Comparison of ENCODE assay signal across 14 cellular contexts in genomic region chr9:134570726-134571325, GRCh38.
A peak's percentile ranks its signal among the peaks of the same experiment; 100 is the strongest.
DNase-seq lines count a peak whose midpoint lies in the region; ATAC-seq and TF ChIP-seq lines count a peak whose summit lies in the region.
"Had no signal": no experiment of that assay in that cellular context is flagged by ENCODE, and none has a peak within 500 bp of the region (broad histone marks: within the 10 kb centered on the region; RNA-seq: fewer than 3 reads in every experiment).

No MANE protein-coding gene starts in this region.

- 64 to 71% methylated on average over 18 of the region's 18 CpGs for WGBS in sigmoid colon, 2 donors
- 80% methylated on average over 14 of the region's 18 CpGs for WGBS in SK-N-SH (ENCODE audit: low lambda C conversion rate)

- no peak overlapping the region for H3K9ac ChIP-seq in SK-N-SH

- peaks cover 0 to 7% (median 0%) of the 10 kb centered on the region in 4 donors for H3K9me3 ChIP-seq in Peyer's patch
- H3K9me3 ChIP-seq in right atrium auricular region, result peaks cover 0 to 18% of the 10 kb centered on the region in 2 donors
- peaks cover 0 to 5% (median 1%) of the 10 kb centered on the region in 4 donors for H3K9me3 ChIP-seq in sigmoid colon
- no peaks in the 10 kb centered on the region for H3K9me3 ChIP-seq in SK-N-SH
- H3K9me3 ChIP-seq in MG63, result no peaks in the 10 kb centered on the region

- ATAC-seq in GM21723 (IDR thresholded peaks at IDR 0.05; ENCODE audit: unreplicated experiment), result no peak

- peaks cover 22% of the 10 kb centered on the region for H3F3A ChIP-seq in SK-N-SH (replicated peaks; ENCODE audit: insufficient read depth)

- no peaks in the 10 kb centered on the region for H3K4me1 ChIP-seq in Peyer's patch
- no peaks in the 10 kb centered on the region for H3K4me1 ChIP-seq in right atrium auricular region
- H3K4me1 ChIP-seq in sigmoid colon, result no peaks in the 10 kb centered on the region
- H3K4me1 ChIP-seq in SK-N-SH (ENCODE audit: control insufficient read depth in 1 of 2, insufficient read depth in 2 of 2, low read depth in 1 of 2, low read length in 1 of 2), result no peaks in the 10 kb centered on the region

- H4K20me1 ChIP-seq in SK-N-SH (ENCODE audit: insufficient read depth), result no peaks in the 10 kb centered on the region

- no peak for TF ChIP-seq EP300 in sigmoid colon (IDR thresholded peaks at IDR 0.05)
- TF ChIP-seq EP300 in SK-N-SH (IDR thresholded peaks at IDR 0.05; ENCODE audit: borderline replicate concordance in 1 of 2, low read depth in 1 of 2, low read length in 1 of 2), result no peak

- H3K79me2 ChIP-seq in SK-N-SH (ENCODE audit: insufficient read depth), result no peaks in the 10 kb centered on the region

- CTCF ChIA-PET in SK-N-SH (lab: Yijun Ruan, JAX), result interaction anchor here (0.8 to 1.3 kb wide), 3 partner anchors 12 to 122 kb away, joined by 3 read pairs; no protein-coding TSS in a partner anchor

- POLR2A ChIA-PET in SK-N-SH (lab: Yijun Ruan, JAX), result no interaction called here

- H3K27me3 ChIP-seq in Peyer's patch (no peaks in the 10 kb centered on the region), right atrium auricular region (no peaks in the 10 kb centered on the region), sigmoid colon (no peaks in the 10 kb centered on the region), SK-N-SH (ENCODE audit: insufficient read depth) (no peaks in the 10 kb centered on the region), MG63 (no peaks in the 10 kb centered on the region)

- no peak for TF ChIP-seq RAD21 in SK-N-SH (IDR thresholded peaks at IDR 0.05; ENCODE audit: low read length)

- no peak overlapping the region for H2AFZ ChIP-seq in SK-N-SH (ENCODE audit: low read depth)

- H3K27ac ChIP-seq in Peyer's patch (no peak overlapping the region), right atrium auricular region (no peak overlapping the region), sigmoid colon (no peak overlapping the region), SK-N-SH (ENCODE audit: low read depth in 2 of 2, low read length in 1 of 2) (no peak overlapping the region)
- H3K27ac ChIP-seq: C4-2B had no signal

- H3K4me3 ChIP-seq in Peyer's patch (no peak overlapping the region), right atrium auricular region (no peak overlapping the region), sigmoid colon (no peak overlapping the region), SK-N-SH (ENCODE audit: low read depth in 2 of 2, low read length in 1 of 2) (no peak overlapping the region), MG63 (no peak overlapping the region)

- peak; percentile 2 for DNase-seq in H4 (ENCODE audit: low spot score)
- peak in 2 of 3 donors; percentile 8 to 25 for DNase-seq in Peyer's patch
- DNase-seq in right atrium auricular region (ENCODE audit: low spot score), result peak; percentile 57
- DNase-seq in sigmoid colon, result peak; percentile 36
- DNase-seq in SK-N-SH, result no peak
- no peak for DNase-seq in MG63
- DNase-seq: activated CD4-positive, alpha-beta T cell treated with anti-CD3 and anti-CD28 coated beads, Interleukin-2, amount 50 U/mL, for 48 hours; activated gamma-delta T cell; hippocampal formation; NCI-H187; NCI-H510A; stimulated activated CD4-positive, alpha-beta T cell treated with anti-CD3 and anti-CD28 coated beads, Interleukin-15, amount 100 ng/mL, for 24 hours had no signal

- intact Hi-C loops in sigmoid colon (cut with DNase I), result no loop called here

- no peaks in the 10 kb centered on the region for H3K36me3 ChIP-seq in Peyer's patch
- no peaks in the 10 kb centered on the region for H3K36me3 ChIP-seq in right atrium auricular region
- no peaks in the 10 kb centered on the region for H3K36me3 ChIP-seq in sigmoid colon
- H3K36me3 ChIP-seq in SK-N-SH (replicated peaks in 1 of 2; ENCODE audit: control insufficient read depth in 1 of 2, insufficient read depth in 2 of 2, low read length in 1 of 2), result no peaks in the 10 kb centered on the region
- no peaks in the 10 kb centered on the region for H3K36me3 ChIP-seq in MG63

- TF ChIP-seq CTCF in Peyer's patch (IDR thresholded peaks at IDR 0.05) (no peak), right atrium auricular region (IDR thresholded peaks at IDR 0.05) (no peak), sigmoid colon (IDR thresholded peaks at IDR 0.05) (no peak), SK-N-SH (IDR thresholded peaks at IDR 0.05) (no peak)

- H3K4me2 ChIP-seq in SK-N-SH, result no peak overlapping the region

- no peaks in the 10 kb centered on the region for H3K9me2 ChIP-seq in SK-N-SH

- TF ChIP-seq POLR2A in Peyer's patch (IDR thresholded peaks at IDR 0.05), result no peak
- no peak for TF ChIP-seq POLR2A in sigmoid colon (IDR thresholded peaks at IDR 0.05)

TF ChIP-seq in SK-N-SH, 30 proteins besides CTCF, POLR2A, EP300 and RAD21:
- TF ChIP-seq JUND (IDR thresholded peaks at IDR 0.05) (no peak), TEAD4 (IDR thresholded peaks at IDR 0.05; ENCODE audit: borderline replicate concordance, insufficient read depth) (no peak)

Comparison
In these comparisons a context has a peak if more than half of its experiments do, and no peak if none do; other contexts are left out.
1. DNase-seq: peak in H4 (single experiment), Peyer's patch (2 of 3), right atrium auricular region (single experiment) and sigmoid colon (single experiment); none in SK-N-SH (single experiment) and MG63 (single experiment).